In genomic region chr1:175287377-175287776, GRCh38 we compare ENCODE assay signal across 10 cellular contexts.
DNase-seq lines count a peak whose midpoint lies in the region; ATAC-seq and TF ChIP-seq lines count a peak whose summit lies in the region.
"Had no signal": no experiment of that assay in that cellular context is flagged by ENCODE, and none has a peak within 500 bp of the region (broad histone marks: within the 10 kb centered on the region; RNA-seq: fewer than 3 reads in every experiment).

No MANE protein-coding gene starts in this region.

- TF ChIP-seq POLR2A in lower leg skin (IDR thresholded peaks at IDR 0.05), result no peak

- ATAC-seq in GM19324 (IDR thresholded peaks at IDR 0.05; ENCODE audit: low FRiP score, unreplicated experiment), result peak; percentile 75
- ATAC-seq in HG02973 (IDR thresholded peaks at IDR 0.05; ENCODE audit: unreplicated experiment), result peak; percentile 89

- no peak overlapping the region for H3K4me3 ChIP-seq in GM12864 (ENCODE audit: low read depth, low read length)
- H3K4me3 ChIP-seq in lower leg skin (ENCODE audit: low read depth, poor library complexity, severe bottlenecking), result no peak overlapping the region
- H3K4me3 ChIP-seq: SK-N-MC had no signal

- no peak for TF ChIP-seq CTCF in GM12864 (IDR thresholded peaks at IDR 0.05; ENCODE audit: low read depth, low read length, missing control alignments)
- TF ChIP-seq CTCF in lower leg skin (IDR thresholded peaks at IDR 0.05), result no peak

- intact Hi-C loops in lower leg skin (cut with DNase I; ENCODE audit: low total_unique reads), result no loop called here

- peak; percentile 88 for DNase-seq in GM12864 (ENCODE audit: low read depth)
- DNase-seq in SW480 (ENCODE audit: low spot score), result peak; percentile 18
- DNase-seq in foreskin melanocyte, result no peak
- DNase-seq in lower leg skin (ENCODE audit: low spot score in 2 of 2), result no peak
- DNase-seq in AML-193 (lab: John Stamatoyannopoulos, UW), result no peak
- no peak for DNase-seq in NCI-H526 (lab: John Stamatoyannopoulos, UW)
- DNase-seq: trophoblast cell had no signal

- 50 to 61% methylated on average over 3 of the region's 3 CpGs for WGBS in lower leg skin, 2 donors

Comparison
In these comparisons a context has a peak if more than half of its experiments do, and no peak if none do; other contexts are left out.
1. DNase-seq: peak in GM12864 (single experiment) and SW480 (single experiment); none in foreskin melanocyte (single experiment), lower leg skin (0 of 2), AML-193 (0 of 2) and NCI-H526 (0 of 2).